ENCODE assay signal across 29 cellular contexts in the genomic region with DNA sequence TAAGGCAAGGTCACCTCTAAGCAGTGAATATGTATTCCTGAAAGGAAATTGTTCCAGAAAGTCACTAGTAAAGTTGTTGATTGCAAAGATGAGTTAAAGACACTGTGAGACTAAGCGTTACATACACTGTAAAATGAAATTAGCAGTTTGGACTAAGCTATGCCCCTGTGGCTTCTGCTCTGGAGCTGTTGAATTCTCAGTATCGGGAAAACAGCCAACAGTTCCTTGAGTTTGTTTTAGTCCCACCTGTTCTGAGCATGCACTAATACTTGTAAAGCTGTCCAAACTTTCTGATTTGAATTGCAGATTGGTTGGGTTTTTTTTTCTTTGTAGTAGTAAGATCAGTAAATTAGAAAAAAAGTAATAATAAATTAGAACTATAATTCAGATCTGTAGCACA. TPM values are rescaled to one million over a fixed set of nuclear protein-coding genes. Genes with fewer than 3 reads are reported as not detected.
"Had no signal": no experiment of that assay in that cellular context is flagged by ENCODE, and none has a peak within 500 bp of the region (broad histone marks: within the 10 kb centered on the region; RNA-seq: fewer than 3 reads in every experiment).

No MANE protein-coding gene starts in this region.

- H3K36me3 ChIP-seq: colonic mucosa, left ventricle myocardium inferior, uterus, WERI-Rb-1 had no signal

- H3K4me1 ChIP-seq: colonic mucosa, left ventricle myocardium inferior, parathyroid adenoma, uterus had no signal

- DNase-seq: activated CD4-positive, alpha-beta T cell treated with anti-CD3 and anti-CD28 coated beads for 36 hours; activated CD4-positive, alpha-beta T cell treated with anti-CD3 and anti-CD28 coated beads, Interleukin-2, amount 50 U/mL, for 4 hours; activated CD8-positive, alpha-beta memory T cell treated with anti-CD3 and anti-CD28 coated beads for 24 hours; activated CD8-positive, alpha-beta memory T cell treated with anti-CD3 and anti-CD28 coated beads, Interleukin-2, amount 50 U/mL, for 4 hours; activated T-cell treated with anti-CD3 and anti-CD28 coated beads, Interleukin-2, amount 50 U/mL, for 24 hours; aorta; central memory CD4-positive, alpha-beta T cell; colonic mucosa; dorsolateral prefrontal cortex; effector memory CD8-positive, alpha-beta T cell; foreskin melanocyte; kidney glomerular epithelial cell; left ventricle myocardium inferior; mammary epithelial cell; nephron progenitor cell; right cardiac atrium; stimulated activated CD4-positive, alpha-beta T cell treated with anti-CD3 and anti-CD28 coated beads, Interleukin-2, amount 100 ng/mL, for 24 hours; trophoblast cell; uterus; WERI-Rb-1 had no signal

- H3K27ac ChIP-seq: colonic mucosa, dorsolateral prefrontal cortex, hepatocyte, left ventricle myocardium inferior, parathyroid adenoma, skin epidermis, uterus, WERI-Rb-1 had no signal

- H3K4me3 ChIP-seq: colonic mucosa, dorsolateral prefrontal cortex, hepatocyte, left ventricle myocardium inferior, skin epidermis, uterus had no signal

- ATAC-seq: activated CD4-positive, alpha-beta T cell treated with anti-CD3 and anti-CD28 coated beads for 36 hours; activated naive CD4-positive, alpha-beta T cell treated with anti-CD3 and anti-CD28 coated beads, Interleukin-2, amount 50 U/mL, for 72 hours; activated T-helper 17 cell treated with anti-CD3 and anti-CD28 coated beads, Interleukin-2, amount 50 U/mL, for 72 hours; effector memory CD8-positive, alpha-beta T cell; esophagus mucosa; right cardiac atrium; stimulated activated memory B cell treated with anti-CD40 and anti-IgM and Interleukin-4, amounts not matched to agents 10 μg/mL and 1 μg/mL and 100 μg/mL, for 72 hours had no signal

- H3K9me3 ChIP-seq: colonic mucosa, left ventricle myocardium inferior, uterus had no signal

- H3K27me3 ChIP-seq: colonic mucosa, dorsolateral prefrontal cortex, hepatocyte, uterus had no signal

RNA-seq across cellular contexts. Expression of gene ANGPTL1, which starts 20.9 kb away (rescaled TPM):
- total RNA-seq: activated CD4-positive, alpha-beta T cell treated with anti-CD3 and anti-CD28 coated beads for 36 hours; activated naive CD4-positive, alpha-beta T cell treated with anti-CD3 and anti-CD28 coated beads, Interleukin-2, amount 50 U/mL, for 72 hours; activated T-helper 17 cell treated with anti-CD3 and anti-CD28 coated beads, Interleukin-2, amount 50 U/mL, for 72 hours; endothelial cell of umbilical vein; mammary epithelial cell; T-helper 2 cell treated with Interferon-gamma antibody and Interleukin-4, amounts not matched to agents 100 ng/mL and 5 ng/mL, for 36 hours had no signal
- polyA plus RNA-seq: mammary epithelial cell had no signal
